Comparison of ENCODE assay signal across 16 cellular contexts in genomic region chr5:22560115-22560514, GRCh38.
DNase-seq lines count a peak whose midpoint lies in the region; FAIRE-seq and TF ChIP-seq lines count a peak whose summit lies in the region.
"Had no signal": no experiment of that assay in that cellular context is flagged by ENCODE, and none has a peak within 500 bp of the region (broad histone marks: within the 10 kb centered on the region; RNA-seq: fewer than 3 reads in every experiment).

No MANE protein-coding gene starts in this region.

- no TSS peak for BruUV-seq in endothelial cell of umbilical vein (replicated peaks; lab: Mats Ljungman, UMichigan)

- H3K79me2 ChIP-seq in endothelial cell of umbilical vein (ENCODE audit: control insufficient read depth, insufficient read depth, low read length), result no peaks in the 10 kb centered on the region

- no peak overlapping the region for H3K9ac ChIP-seq in endothelial cell of umbilical vein (replicated peaks; ENCODE audit: extremely low read depth, insufficient read depth, low read length)

- no peak overlapping the region for H2AFZ ChIP-seq in endothelial cell of umbilical vein (ENCODE audit: low read depth, low read length)

- CTCF ChIA-PET in endothelial cell of umbilical vein (lab: Charles Lee), result no interaction called here

- H3K4me2 ChIP-seq in endothelial cell of umbilical vein (ENCODE audit: insufficient read depth, low read length), result no peak overlapping the region

- intact Hi-C loops in endothelial cell of umbilical vein (cut with micrococcal nuclease), result no loop called here

- H3K4me1 ChIP-seq in endothelial cell of umbilical vein (ENCODE audit: control insufficient read depth, extremely low read depth, insufficient read depth, low read length), result peaks cover 5% of the 10 kb centered on the region
- H3K4me1 ChIP-seq: Caco-2, HAP-1, testis had no signal

- dilution Hi-C loops in endothelial cell of umbilical vein (cut with MboI; ENCODE audit: extremely low pct_ligation_motif_present, low sequenced_read_pairs), result no loop called here

- no peak overlapping the region for H3K4me3 ChIP-seq in endothelial cell of umbilical vein (replicated peaks in 1 of 3; ENCODE audit: insufficient read depth in 1 of 3, low read depth in 1 of 3, low read length in 3 of 3)
- H3K4me3 ChIP-seq: HAP-1, testis had no signal

- no peak for TF ChIP-seq POLR2A in endothelial cell of umbilical vein (IDR thresholded peaks at IDR 0.05; ENCODE audit: low read depth, low read length)

- no peaks in the 10 kb centered on the region for H4K20me1 ChIP-seq in endothelial cell of umbilical vein (replicated peaks; ENCODE audit: control insufficient read depth, extremely low read depth, insufficient read depth, low read length)

- POLR2A ChIA-PET in endothelial cell of umbilical vein (lab: Charles Lee), result no interaction called here

- H3K9me1 ChIP-seq in endothelial cell of umbilical vein (replicated peaks; ENCODE audit: control insufficient read depth, extremely low read depth, insufficient read depth, low read length), result no peaks in the 10 kb centered on the region

- no peaks in the 10 kb centered on the region for H3K9me3 ChIP-seq in endothelial cell of umbilical vein (replicated peaks; ENCODE audit: control insufficient read depth, insufficient read depth, low read length)
- H3K9me3 ChIP-seq: Caco-2, HAP-1, testis had no signal

- H3K27ac ChIP-seq in endothelial cell of umbilical vein (ENCODE audit: insufficient read depth, low read depth, low read length), result no peak overlapping the region
- H3K27ac ChIP-seq: testis had no signal

- no peak for FAIRE-seq in endothelial cell of umbilical vein (lab: Jason Lieb, UNC)

- no peaks in the 10 kb centered on the region for H3K36me3 ChIP-seq in endothelial cell of umbilical vein (ENCODE audit: control insufficient read depth in 2 of 2, extremely low read depth in 1 of 2, insufficient read depth in 2 of 2, low read length in 2 of 2)
- H3K36me3 ChIP-seq: HAP-1 had no signal

- no peaks in the 10 kb centered on the region for H3K27me3 ChIP-seq in endothelial cell of umbilical vein (ENCODE audit: control insufficient read depth in 2 of 2, insufficient read depth in 2 of 2, low read length in 2 of 2)
- H3K27me3 ChIP-seq: testis had no signal

- no peak for TF ChIP-seq CTCF in endothelial cell of umbilical vein (IDR thresholded peaks at IDR 0.05; ENCODE audit: extremely low read depth in 1 of 2, insufficient read depth in 1 of 2, low read depth in 1 of 2, low read length in 2 of 2)

- DNase-seq in HCEC 1CT (peak; percentile 42), RKO (ENCODE audit: low spot score) (peak; percentile 85), endothelial cell of umbilical vein (ENCODE audit: low read depth, low spot score) (peak; percentile 24), non-pigmented ciliary epithelial cell (ENCODE audit: low read depth) (peak; percentile 85), HuH-7 (ENCODE audit: low spot score) (no peak), NK-92 (lab: John Stamatoyannopoulos, UW; ENCODE audit: unreplicated experiment) (no peak), AML-193 (lab: John Stamatoyannopoulos, UW) (no peak)
- no peak for DNase-seq in stimulated activated CD4-positive, alpha-beta T cell treated with anti-CD3 and anti-CD28 coated beads, Interleukin-2, amount 100 ng/mL, for 48 hours
- DNase-seq: activated CD4-positive, alpha-beta memory T cell treated with anti-CD3 and anti-CD28 coated beads, Interleukin-2, amount 10 ng/mL, durations not matched to agents 7 days and 5 days; activated effector memory CD4-positive, alpha-beta T cell treated with Interleukin-2 at 50 U/mL for 16 hours; Caco-2; caudate nucleus; MM.1S; T-helper 9 cell; testis had no signal

TF ChIP-seq in endothelial cell of umbilical vein, 7 proteins besides CTCF, POLR2A, EP300 and RAD21:
- no peak for TF ChIP-seq GATA2 (IDR thresholded peaks at IDR 0.05; ENCODE audit: insufficient read depth, insufficient read length, low read depth, low read length)
- no peak for TF ChIP-seq MAX (IDR thresholded peaks at IDR 0.05; ENCODE audit: insufficient read depth, insufficient read length)
- no peak for TF ChIP-seq EZH2 (IDR thresholded peaks at IDR 0.05; ENCODE audit: borderline replicate concordance, low read depth, low read length, severe bottlenecking)
- peak; percentile 52 for TF ChIP-seq FOS (IDR thresholded peaks at IDR 0.05; ENCODE audit: borderline replicate concordance, insufficient read depth, low read length)

Comparison
In these comparisons a context has a peak if more than half of its experiments do, and no peak if none do; other contexts are left out.
1. DNase-seq: peak in HCEC 1CT (single experiment), RKO (single experiment), endothelial cell of umbilical vein (single experiment) and non-pigmented ciliary epithelial cell (single experiment); none in HuH-7 (single experiment), NK-92 (single experiment), AML-193 (0 of 2) and stimulated activated CD4-positive, alpha-beta T cell treated with anti-CD3 and anti-CD28 coated beads, Interleukin-2, amount 100 ng/mL, for 48 hours (0 of 2).